10 cellular contexts compared by ENCODE assay signal in the genomic region with DNA sequence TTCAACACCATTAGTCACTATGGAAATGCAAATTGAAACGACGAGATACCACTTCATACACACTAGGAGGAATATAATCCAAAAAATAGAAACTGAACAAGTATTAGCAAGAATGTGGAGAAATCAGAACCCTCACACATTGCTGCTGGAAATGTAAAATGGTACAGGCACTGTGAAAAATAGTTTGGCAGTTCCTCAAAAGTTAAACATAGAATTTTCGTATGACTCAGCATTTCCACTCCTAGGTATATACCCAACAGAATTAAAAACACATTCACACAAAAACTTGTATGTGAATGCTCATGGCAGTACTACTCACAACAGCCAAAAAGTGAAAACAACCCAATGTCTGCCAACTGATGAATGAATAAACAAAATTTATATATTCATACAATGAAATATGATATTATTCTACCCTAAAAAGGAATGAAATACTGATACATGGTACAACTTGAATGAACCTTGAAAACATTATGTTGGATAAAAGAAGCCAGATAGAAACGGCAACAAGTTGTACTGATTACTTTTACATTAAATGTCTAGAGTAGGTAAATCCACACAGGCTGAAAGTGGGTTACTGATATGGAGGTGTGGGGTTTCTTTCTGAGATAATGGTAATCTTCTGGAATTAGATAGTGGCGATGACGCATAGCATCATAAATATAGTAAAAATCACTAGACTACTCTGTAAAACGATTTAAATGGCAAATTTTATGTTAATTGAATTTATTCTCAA. TPM values are rescaled to one million over a fixed set of nuclear protein-coding genes. Genes with fewer than 3 reads are reported as not detected.
A peak's percentile ranks its signal among the peaks of the same experiment; 100 is the strongest.
DNase-seq lines count a peak whose midpoint lies in the region; ATAC-seq and TF ChIP-seq lines count a peak whose summit lies in the region.
"Had no signal": no experiment of that assay in that cellular context is flagged by ENCODE, and none has a peak within 500 bp of the region (broad histone marks: within the 10 kb centered on the region; RNA-seq: fewer than 3 reads in every experiment).

No MANE protein-coding gene starts in this region.

- CTCF ChIA-PET in PC-3 (lab: Charles Lee): no interaction called here

- H3K9ac ChIP-seq in PC-3 (ENCODE audit: low read length) (no peak overlapping the region), smooth muscle cell (ENCODE audit: low read depth) (no peak overlapping the region)

- no peak for TF ChIP-seq CTCF in PC-3 (conservative IDR thresholded peaks at IDR 0.05; ENCODE audit: low read depth, low read length)
- no peak for TF ChIP-seq CTCF in smooth muscle cell (IDR thresholded peaks at IDR 0.05; ENCODE audit: borderline replicate concordance, insufficient read depth, poor library complexity, severe bottlenecking)

- H3K27ac ChIP-seq in PC-3 (ENCODE audit: low read length) (peak overlapping the region; percentile 57), smooth muscle cell (ENCODE audit: low read depth) (no peak overlapping the region)

- H3K4me2 ChIP-seq in PC-3 (ENCODE audit: low read length): peak overlapping the region; percentile 61
- peak overlapping the region; percentile 39 for H3K4me2 ChIP-seq in smooth muscle cell

- intact Hi-C loops in PC-3 (cut with micrococcal nuclease): no loop called here

- ATAC-seq in GM19455 (IDR thresholded peaks at IDR 0.05; ENCODE audit: unreplicated experiment) (peak; percentile 64), HG03064 (IDR thresholded peaks at IDR 0.05; ENCODE audit: low read depth, unreplicated experiment) (peak; percentile 50), PC-3 (peak; percentile 60)

- H4K20me1 ChIP-seq in PC-3 (ENCODE audit: low read length) (no peaks in the 10 kb centered on the region), smooth muscle cell (ENCODE audit: low read depth) (no peaks in the 10 kb centered on the region)

- H3F3A ChIP-seq in PC-3 (ENCODE audit: low read length, unreplicated experiment) (no peaks in the 10 kb centered on the region), smooth muscle cell (ENCODE audit: low read depth) (no peaks in the 10 kb centered on the region)

- POLR2A ChIA-PET in PC-3 (lab: Charles Lee; ENCODE audit: unreplicated experiment): no interaction called here

- H3K4me3 ChIP-seq in PC-3 (ENCODE audit: low read length): no peak overlapping the region
- no peak overlapping the region for H3K4me3 ChIP-seq in smooth muscle cell

- no peaks in the 10 kb centered on the region for H3K9me3 ChIP-seq in PC-3 (ENCODE audit: low read length)
- no peaks in the 10 kb centered on the region for H3K9me3 ChIP-seq in smooth muscle cell (replicated peaks; ENCODE audit: low read depth)

- H3K27me3 ChIP-seq in PC-3 (ENCODE audit: low read length) (no peaks in the 10 kb centered on the region), smooth muscle cell (ENCODE audit: low read depth) (no peaks in the 10 kb centered on the region)

- H3K9me2 ChIP-seq in PC-3 (replicated peaks; ENCODE audit: low read length): no peaks in the 10 kb centered on the region

- WGBS in smooth muscle cell (ENCODE audit: low lambda C conversion rate): 80% methylated on average over 7 of the region's 7 CpGs

- no peak overlapping the region for H2AFZ ChIP-seq in PC-3 (ENCODE audit: low read length)
- H2AFZ ChIP-seq in smooth muscle cell (ENCODE audit: low read depth): no peak overlapping the region

- DNase-seq in PC-3: peak; percentile 56
- no peak for DNase-seq in smooth muscle cell (lab: John Stamatoyannopoulos, UW; ENCODE audit: unreplicated experiment)
- no peak for DNase-seq in NCI-H526 treated with DMSO at 0.1 percent for 48 hours (lab: John Stamatoyannopoulos, UW)
- no peak for DNase-seq in GM19238 (ENCODE audit: insufficient read length, low spot score)
- DNase-seq in HuH-7 (ENCODE audit: low spot score): no peak
- DNase-seq: mesenchymal stem cell; NCI-H774; stimulated activated CD4-positive, alpha-beta T cell treated with anti-CD3 and anti-CD28 coated beads, Interleukin-4, amount 100 ng/mL, for 24 hours had no signal

- peaks cover 11% of the 10 kb centered on the region; the same call in 1 of the 2 replicates for H3K79me2 ChIP-seq in PC-3 (ENCODE audit: low read length)
- H3K79me2 ChIP-seq in smooth muscle cell (ENCODE audit: low read depth): no peaks in the 10 kb centered on the region

- no peaks in the 10 kb centered on the region for H3K36me3 ChIP-seq in PC-3 (ENCODE audit: low read depth, low read length)
- no peaks in the 10 kb centered on the region for H3K36me3 ChIP-seq in smooth muscle cell (ENCODE audit: low read depth)

- H3K4me1 ChIP-seq in PC-3 (ENCODE audit: insufficient read depth, low read length) (peaks cover 17% of the 10 kb centered on the region), smooth muscle cell (ENCODE audit: low read depth) (no peaks in the 10 kb centered on the region)

- no TSS peak for BruUV-seq in PC-3 (replicated peaks; lab: Mats Ljungman, UMichigan)

RNA-seq across cellular contexts. Expression of gene TEC, which starts 22.3 kb away (rescaled TPM):
- total RNA-seq in PC-3 (2014; rRNA removed) (3.9 and 10.4 TPM in 2 replicates), smooth muscle cell (0.67 and 1.8 TPM in 2 replicates)
- 0.14 TPM in 1 of 2 replicates, not detected in the other for polyA plus RNA-seq in smooth muscle cell
